ENCODE assay signal across 14 cellular contexts in the genomic region with DNA sequence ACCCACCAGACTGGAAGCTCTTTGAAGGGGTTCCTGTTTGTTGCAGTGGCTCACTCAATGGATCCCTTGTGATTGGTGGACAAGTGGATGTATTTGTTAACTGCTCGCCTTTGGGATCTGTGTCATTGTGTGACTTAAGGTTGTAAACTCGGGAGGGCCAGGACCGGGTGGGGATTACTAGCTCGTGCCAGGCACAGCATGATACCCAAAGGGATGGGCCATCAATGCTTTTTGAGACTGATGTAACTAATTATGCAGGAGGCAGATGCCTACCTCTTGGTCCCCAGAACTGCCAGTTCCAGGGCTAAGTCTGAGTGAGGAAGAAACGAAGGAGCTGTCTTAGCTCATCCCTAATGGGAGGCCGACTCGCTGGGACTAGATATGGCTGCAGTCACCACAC. TPM values are rescaled to one million over a fixed set of nuclear protein-coding genes. Genes with fewer than 3 reads are reported as not detected.
DNase-seq lines count a peak whose midpoint lies in the region; ATAC-seq and TF ChIP-seq lines count a peak whose summit lies in the region.
"Had no signal": no experiment of that assay in that cellular context is flagged by ENCODE, and none has a peak within 500 bp of the region (broad histone marks: within the 10 kb centered on the region; RNA-seq: fewer than 3 reads in every experiment).

No MANE protein-coding gene starts in this region.

- 73% methylated on average over 7 of the region's 7 CpGs for WGBS in esophagus muscularis mucosa

- no peak for TF ChIP-seq CTCF in CD8-positive, alpha-beta T cell (IDR thresholded peaks at IDR 0.05)
- TF ChIP-seq CTCF in GM23338 (conservative IDR thresholded peaks at IDR 0.05; ENCODE audit: low read depth in 2 of 2) = no peak
- no peak for TF ChIP-seq CTCF in brain (conservative IDR thresholded peaks at IDR 0.05)
- TF ChIP-seq CTCF in esophagus muscularis mucosa (IDR thresholded peaks at IDR 0.05) = no peak

- CTCF ChIA-PET in CD8-positive, alpha-beta T cell (lab: Charles Lee) = interaction anchor here (1.1 to 1.7 kb wide), 3 partner anchors 8 to 95 kb away, joined by 3 to 4 read pairs (median 3); no protein-coding TSS in a partner anchor

- H3K9me3 Mint-ChIP-seq in CD8-positive, alpha-beta T cell = no peaks in the 10 kb centered on the region
- no peaks in the 10 kb centered on the region for H3K9me3 Mint-ChIP-seq in GM23338
- peaks cover 0 to 12% (median 3%) of the 10 kb centered on the region in 5 experiments for H3K9me3 Mint-ChIP-seq in brain
- no peaks in the 10 kb centered on the region for H3K9me3 Mint-ChIP-seq in natural killer cell treated with Interleukin-12 subunit alpha and Interleukin-12 subunit beta and Interleukin-15 and Interleukin-18, amount 100 ng/mL, for 72 hours

- TF ChIP-seq EP300 in esophagus muscularis mucosa (IDR thresholded peaks at IDR 0.05) = no peak

- 0 out of 2 replicates have a peak overlapping the region, but pooled peaks have one; percentile 57 for H3K4me2 ChIP-seq in GM23338

- H3K4me1 Mint-ChIP-seq in CD8-positive, alpha-beta T cell (ENCODE audit: low read depth) = peaks cover 15% of the 10 kb centered on the region
- H3K4me1 Mint-ChIP-seq in GM23338 = peaks cover 29% of the 10 kb centered on the region
- H3K4me1 Mint-ChIP-seq in brain = peaks cover 5% of the 10 kb centered on the region
- peaks cover 0 to 8% of the 10 kb centered on the region in 2 donors for H3K4me1 Mint-ChIP-seq in natural killer cell treated with Interleukin-12 subunit alpha and Interleukin-12 subunit beta and Interleukin-15 and Interleukin-18, amount 100 ng/mL, for 72 hours (ENCODE audit: low read depth in 2 of 2)

- H3K9me2 ChIP-seq in GM23338 (ENCODE audit: insufficient read depth) = no peaks in the 10 kb centered on the region

- no peaks in the 10 kb centered on the region for H3K9me3 ChIP-seq in CD8-positive, alpha-beta T cell (ENCODE audit: low read length)
- H3K9me3 ChIP-seq in esophagus muscularis mucosa = no peaks in the 10 kb centered on the region
- H3K9me3 ChIP-seq: lower lobe of right lung, spleen, thoracic aorta had no signal

- no peak for TF ChIP-seq POLR2A in esophagus muscularis mucosa (IDR thresholded peaks at IDR 0.05; ENCODE audit: low read depth)

- H3K4me1 ChIP-seq in CD8-positive, alpha-beta T cell (ENCODE audit: insufficient read depth, low read length) = no peaks in the 10 kb centered on the region
- H3K4me1 ChIP-seq in GM23338 (ENCODE audit: insufficient read depth) (no peaks in the 10 kb centered on the region; the same call in 1 of the 2 replicates), esophagus muscularis mucosa (peaks cover 0 to 12% (median 3%) of the 10 kb centered on the region in 4 donors)
- H3K4me1 ChIP-seq: lower lobe of right lung had no signal

- H3K27ac ChIP-seq in CD8-positive, alpha-beta T cell (ENCODE audit: low read depth, low read length) = no peak overlapping the region
- H3K27ac ChIP-seq in GM23338 (ENCODE audit: low read depth) = no peak overlapping the region
- H3K27ac ChIP-seq in esophagus muscularis mucosa (replicated peaks in 1 of 4) = no peak overlapping the region
- H3K27ac ChIP-seq: lower lobe of right lung, SK-N-MC had no signal

- no peak overlapping the region for H3K27ac Mint-ChIP-seq in CD8-positive, alpha-beta T cell
- H3K27ac Mint-ChIP-seq in GM23338 = no peak overlapping the region
- H3K27ac Mint-ChIP-seq in brain = peak overlapping the region in 2 of 5 experiments; percentile 19 to 76
- no peak overlapping the region for H3K27ac Mint-ChIP-seq in natural killer cell treated with Interleukin-12 subunit alpha and Interleukin-12 subunit beta and Interleukin-15 and Interleukin-18, amount 100 ng/mL, for 72 hours

- peaks cover 4% of the 10 kb centered on the region for H3K36me3 Mint-ChIP-seq in CD8-positive, alpha-beta T cell
- peaks cover 7% of the 10 kb centered on the region; the same call in 2 of the 3 replicates for H3K36me3 Mint-ChIP-seq in GM23338 (ENCODE audit: low read depth)
- H3K36me3 Mint-ChIP-seq in brain = peaks cover 4% of the 10 kb centered on the region
- H3K36me3 Mint-ChIP-seq in natural killer cell treated with Interleukin-12 subunit alpha and Interleukin-12 subunit beta and Interleukin-15 and Interleukin-18, amount 100 ng/mL, for 72 hours = no peaks in the 10 kb centered on the region

- intact Hi-C loops in CD8-positive, alpha-beta T cell (cut with DNase I, micrococcal nuclease) = loop anchor here in 1 of 2 experiments (2.0 kb wide), 1 partner anchor 49 kb away; the partner anchor contains the start of gene BCORL1
- intact Hi-C loops in esophagus muscularis mucosa (cut with DNase I) = loop anchor here (5.0 kb wide), 1 partner anchor 49 kb away; the partner anchor contains the start of gene BCORL1

- POLR2A ChIA-PET in CD8-positive, alpha-beta T cell (lab: Charles Lee) = no interaction called here

- H3K27me3 Mint-ChIP-seq in CD8-positive, alpha-beta T cell (ENCODE audit: low read depth) = no peaks in the 10 kb centered on the region
- H3K27me3 Mint-ChIP-seq in GM23338 (ENCODE audit: insufficient read depth, low read depth, poor library complexity) (peaks cover 53% of the 10 kb centered on the region), brain (peaks cover 48% of the 10 kb centered on the region)
- H3K27me3 Mint-ChIP-seq in natural killer cell treated with Interleukin-12 subunit alpha and Interleukin-12 subunit beta and Interleukin-15 and Interleukin-18, amount 100 ng/mL, for 72 hours = peaks cover 6 to 7% of the 10 kb centered on the region in 2 donors

- ATAC-seq in CD8-positive, alpha-beta T cell = no peak
- no peak for ATAC-seq in GM23338
- ATAC-seq in natural killer cell treated with Interleukin-12 subunit alpha and Interleukin-12 subunit beta and Interleukin-15 and Interleukin-18, amount 100 ng/mL, for 72 hours = no peak
- ATAC-seq: HCT116, lower lobe of right lung had no signal

- H3K36me3 ChIP-seq in CD8-positive, alpha-beta T cell (ENCODE audit: insufficient read depth, low read length) = no peaks in the 10 kb centered on the region
- no peaks in the 10 kb centered on the region for H3K36me3 ChIP-seq in GM23338 (ENCODE audit: insufficient read depth)
- H3K36me3 ChIP-seq in esophagus muscularis mucosa = peaks cover 0 to 9% (median 2%) of the 10 kb centered on the region in 4 donors
- H3K36me3 ChIP-seq: lower lobe of right lung, spleen, thoracic aorta had no signal

- no peak overlapping the region for H3K4me3 ChIP-seq in CD8-positive, alpha-beta T cell (ENCODE audit: low read depth, low read length)
- no peak overlapping the region for H3K4me3 ChIP-seq in GM23338
- H3K4me3 ChIP-seq in esophagus muscularis mucosa = no peak overlapping the region
- H3K4me3 ChIP-seq: SK-N-MC had no signal

- no peaks in the 10 kb centered on the region for H4K20me1 ChIP-seq in GM23338 (replicated peaks; ENCODE audit: insufficient read depth)

- peak overlapping the region; percentile 73 for H3K4me3 Mint-ChIP-seq in CD8-positive, alpha-beta T cell
- H3K4me3 Mint-ChIP-seq in GM23338 (peak overlapping the region; percentile 56), brain (peak overlapping the region; percentile 70 to 81 (median 77))
- H3K4me3 Mint-ChIP-seq in natural killer cell treated with Interleukin-12 subunit alpha and Interleukin-12 subunit beta and Interleukin-15 and Interleukin-18, amount 100 ng/mL, for 72 hours = peak overlapping the region; percentile 73

- no peak overlapping the region for H2AFZ ChIP-seq in GM23338

- no peaks in the 10 kb centered on the region for H3K27me3 ChIP-seq in CD8-positive, alpha-beta T cell (ENCODE audit: insufficient read depth, low read length)
- peaks cover 59% of the 10 kb centered on the region for H3K27me3 ChIP-seq in GM23338 (ENCODE audit: insufficient read depth)
- H3K27me3 ChIP-seq in esophagus muscularis mucosa = no peaks in the 10 kb centered on the region
- H3K27me3 ChIP-seq: spleen had no signal

- DNase-seq in CD8-positive, alpha-beta T cell = no peak
- no peak for DNase-seq in GM23338 (ENCODE audit: low spot score)
- DNase-seq in natural killer cell treated with Interleukin-12 subunit alpha and Interleukin-12 subunit beta and Interleukin-15 and Interleukin-18, amount 100 ng/mL, for 72 hours (ENCODE audit: low spot score) = no peak
- no peak for DNase-seq in A172 (ENCODE audit: low spot score)
- no peak for DNase-seq in SHP77 treated with DMSO at 0.1 percent for 48 hours (lab: John Stamatoyannopoulos, UW)
- DNase-seq in NOMO-1 treated with dmso at 0.1 percent for 144 hours (lab: John Stamatoyannopoulos, UW; ENCODE audit: unreplicated experiment) = no peak
- DNase-seq in esophagus muscularis mucosa (ENCODE audit: extremely low spot score) = no peak
- DNase-seq: activated gamma-delta T cell, spleen had no signal

- no peaks in the 10 kb centered on the region for H3K79me2 ChIP-seq in GM23338 (replicated peaks; ENCODE audit: insufficient read depth)

- no peaks in the 10 kb centered on the region for H3F3A ChIP-seq in GM23338 (replicated peaks; ENCODE audit: low read depth)

RNA-seq across cellular contexts. Expression of gene UTP14A, which starts 27.7 kb away (rescaled TPM):
- total RNA-seq in CD8-positive, alpha-beta T cell = 10 to 100 TPM; 10.1 to 10.3 TPM
- 17.8 and 18.5 TPM in 2 replicates for total RNA-seq in GM23338 (2014; rRNA removed; shearing (Covaris generic))
- polyA plus RNA-seq in GM23338 (2016; fragmentation: Nextera tagmentation; extraction: Ambion mirVana) (14.2 and 14.6 TPM in 2 replicates), brain (ENCODE audit: insufficient read depth, low read depth, low replicate concordance) (13.6 TPM)
- 10 to 100 TPM; 31.5 to 54.8 TPM for total RNA-seq in natural killer cell treated with Interleukin-12 subunit alpha and Interleukin-12 subunit beta and Interleukin-15 and Interleukin-18, amount 100 ng/mL, for 72 hours
- 15.8 and 16.1 TPM in 2 replicates for total RNA-seq in A172 (2014; rRNA removed; shearing (Covaris generic))
- total RNA-seq in esophagus muscularis mucosa = 10 to 100 TPM in 3 of 4 donors, 1 to 10 TPM in 1; 9.6 to 16.1 (median 13.5) TPM

RNA-seq across cellular contexts. Expression of gene BCORL1, which starts 48.7 kb away (rescaled TPM):
- total RNA-seq in CD8-positive, alpha-beta T cell = 1 to 10 TPM; 2.1 to 2.4 TPM
- 2.2 and 2.6 TPM in 2 replicates for total RNA-seq in GM23338 (2014; rRNA removed; shearing (Covaris generic))
- 2.3 and 2.7 TPM in 2 replicates for polyA plus RNA-seq in GM23338 (2016; fragmentation: Nextera tagmentation; extraction: Ambion mirVana)
- polyA plus RNA-seq in brain (ENCODE audit: insufficient read depth, low read depth, low replicate concordance) = 16.9 TPM
- total RNA-seq in natural killer cell treated with Interleukin-12 subunit alpha and Interleukin-12 subunit beta and Interleukin-15 and Interleukin-18, amount 100 ng/mL, for 72 hours = 10 to 100 TPM in 1 of 2 donors, 1 to 10 TPM in 1; 9.9 to 18.8 TPM
- total RNA-seq in A172 (2014; rRNA removed; shearing (Covaris generic)) = 0.48 and 0.74 TPM in 2 replicates
- 10 to 100 TPM in 2 of 4 donors, 1 to 10 TPM in 2; 3.8 to 13.8 (median 10.5) TPM for total RNA-seq in esophagus muscularis mucosa
